ENCODE assay signal across 1 cellular context in the genomic region with DNA sequence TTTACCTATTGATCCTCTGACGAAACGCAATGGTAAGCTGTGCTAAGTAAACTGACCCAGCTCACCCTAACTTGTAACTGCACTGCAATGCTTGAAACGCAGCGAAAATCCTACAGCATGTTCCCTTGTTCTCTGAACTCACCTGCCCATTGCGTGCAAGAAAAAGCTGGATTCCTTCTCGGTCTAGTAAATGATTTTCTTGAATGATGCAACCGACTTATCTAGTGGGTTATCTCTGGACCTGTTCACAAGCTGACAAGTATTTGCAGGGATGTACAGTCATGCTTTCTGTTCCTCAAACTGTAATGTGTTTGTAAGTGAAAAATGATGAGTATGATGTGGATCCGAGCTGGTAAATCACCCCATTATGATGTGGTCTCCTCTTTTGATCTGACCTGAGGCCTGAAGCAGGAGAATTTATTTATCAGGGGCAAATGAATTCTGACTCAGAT.
TF ChIP-seq lines count a peak whose summit lies in the region.

No MANE protein-coding gene starts in this region.

TF ChIP-seq in IMR-90, 13 proteins besides CTCF, POLR2A, EP300 and RAD21 (continued from another document):
- no peak for TF ChIP-seq ELK1 (IDR thresholded peaks at IDR 0.05; ENCODE audit: borderline replicate concordance, low read depth, low read length)
